In the genomic region with DNA sequence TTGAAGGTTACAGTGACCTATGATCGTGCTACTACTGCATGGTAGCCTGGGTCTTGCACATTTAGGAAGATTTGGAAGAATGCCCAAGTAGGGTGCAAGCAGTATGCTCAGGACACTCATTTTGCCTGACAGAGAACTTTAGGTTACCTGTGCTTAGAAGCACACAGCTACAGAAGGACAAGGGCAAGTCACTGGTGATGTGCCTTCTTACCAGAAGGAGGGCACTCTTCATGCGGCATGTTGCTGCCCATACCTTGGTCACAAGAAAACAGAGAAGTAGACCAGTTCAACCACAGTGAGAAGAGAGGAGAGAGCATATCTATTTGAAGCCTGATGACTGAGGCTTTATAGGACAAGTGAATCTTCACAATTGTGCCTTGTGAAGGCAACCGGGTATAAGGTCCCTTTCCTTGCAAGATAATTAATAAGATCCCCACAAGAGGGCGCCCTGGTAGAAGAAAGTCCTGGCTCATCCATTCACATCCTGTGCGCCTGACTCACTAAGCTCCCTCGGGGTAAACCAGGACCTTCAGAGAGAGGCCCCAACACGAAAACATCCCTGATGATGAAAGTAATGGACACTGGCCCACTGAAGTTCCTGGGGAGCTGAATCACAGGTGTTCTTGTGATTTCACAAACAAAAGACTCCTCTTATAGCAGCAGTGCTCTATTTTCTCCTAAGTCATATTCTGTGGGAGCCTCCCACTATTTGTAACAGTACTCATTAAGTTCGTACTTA, we compare ENCODE assay signal across 8 cellular contexts. TPM values are rescaled to one million over a fixed set of nuclear protein-coding genes. Genes with fewer than 3 reads are reported as not detected.
DNase-seq lines count a peak whose midpoint lies in the region; ATAC-seq and TF ChIP-seq lines count a peak whose summit lies in the region.

No MANE protein-coding gene starts in this region.

- WGBS in liver: 33% methylated on average over 8 of the region's 8 CpGs

- no peak overlapping the region for H3K4me3 ChIP-seq in choroid plexus epithelial cell (ENCODE audit: low read depth, low read length)
- H3K4me3 ChIP-seq in liver (ENCODE audit: low read depth in 1 of 3, low read length in 3 of 3): no peak overlapping the region

- H3K4me1 ChIP-seq in liver (ENCODE audit: control insufficient read depth in 4 of 4, insufficient read depth in 4 of 4, low read length in 3 of 4): peaks cover 0 to 13% (median 7%) of the 10 kb centered on the region in 4 donors

- no peak overlapping the region for H3K9ac ChIP-seq in liver (ENCODE audit: low read depth in 1 of 2, low read length in 2 of 2)

- ATAC-seq in GM18909 (IDR thresholded peaks at IDR 0.05; ENCODE audit: poor library complexity, unreplicated experiment): peak; percentile 95
- peak; percentile 87 for ATAC-seq in HG03139 (IDR thresholded peaks at IDR 0.05; ENCODE audit: unreplicated experiment)

- TF ChIP-seq CTCF in choroid plexus epithelial cell (conservative IDR thresholded peaks at IDR 0.05; ENCODE audit: low read depth, low read length): peak; percentile 69
- peak; percentile 59 for TF ChIP-seq CTCF in liver (IDR thresholded peaks at IDR 0.05; ENCODE audit: low read depth, low read length, missing input control)

- H3K27ac ChIP-seq in liver (ENCODE audit: low read depth in 1 of 2, low read length in 2 of 2): peak overlapping the region in 1 of 2 donors; percentile 1

- peak; percentile 93 for TF ChIP-seq RAD21 in liver (IDR thresholded peaks at IDR 0.05)

- H3K27me3 ChIP-seq in liver (ENCODE audit: control insufficient read depth in 4 of 4, insufficient read depth in 4 of 4, low read length in 3 of 4): no peaks in the 10 kb centered on the region

- H3K9me3 ChIP-seq in liver (ENCODE audit: control insufficient read depth in 4 of 4, low read length in 3 of 4): no peaks in the 10 kb centered on the region

- DNase-seq in Ammon's horn (ENCODE audit: low spot score): peak; percentile 82
- peak; percentile 96 for DNase-seq in NCI-H226
- DNase-seq in activated CD4-positive, alpha-beta T cell treated with anti-CD3 and anti-CD28 coated beads for 24 hours (ENCODE audit: low read depth in 2 of 2): peak; percentile 56 to 73
- peak; percentile 98 for DNase-seq in choroid plexus epithelial cell (ENCODE audit: low read depth)
- DNase-seq in stimulated activated CD4-positive, alpha-beta T cell treated with anti-CD3 and anti-CD28 coated beads, Interleukin-4, amount 100 ng/mL, for 48 hours (ENCODE audit: low read depth in 2 of 2): peak; percentile 64 to 70

- H3K36me3 ChIP-seq in liver (ENCODE audit: control insufficient read depth in 4 of 4, insufficient read depth in 3 of 4, low read depth in 1 of 4, low read length in 3 of 4): no peaks in the 10 kb centered on the region

TF ChIP-seq in liver, 16 proteins besides CTCF, POLR2A, EP300 and RAD21:
- TF ChIP-seq HNF4G (IDR thresholded peaks at IDR 0.05) (no peak), NR2F2 (IDR thresholded peaks at IDR 0.05) (no peak), EGR1 (IDR thresholded peaks at IDR 0.05; ENCODE audit: low read depth in 2 of 2) (no peak), JUND (IDR thresholded peaks at IDR 0.05) (peak in 1 of 2 donors; percentile 11), FOXA2 (IDR thresholded peaks at IDR 0.05) (no peak), YY1 (IDR thresholded peaks at IDR 0.05) (no peak), TAF1 (conservative IDR thresholded peaks at IDR 0.05) (no peak), GABPA (IDR thresholded peaks at IDR 0.05 in 1 of 2, conservative IDR thresholded peaks at IDR 0.05 in 1 of 2) (no peak), HNF4A (conservative IDR thresholded peaks at IDR 0.05) (peak in 1 of 2 donors; percentile 43), RXRA (IDR thresholded peaks at IDR 0.05) (no peak), FOXA1 (IDR thresholded peaks at IDR 0.05) (no peak), SP1 (IDR thresholded peaks at IDR 0.05) (no peak)
- TF ChIP-seq, protein P1, sequence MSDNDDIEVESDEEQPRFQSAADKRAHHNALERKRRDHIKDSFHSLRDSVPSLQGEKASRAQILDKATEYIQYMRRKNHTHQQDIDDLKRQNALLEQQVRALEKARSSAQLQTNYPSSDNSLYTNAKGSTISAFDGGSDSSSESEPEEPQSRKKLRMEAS (IDR thresholded peaks at IDR 0.05): no peak
- TF ChIP-seq, protein P2, sequence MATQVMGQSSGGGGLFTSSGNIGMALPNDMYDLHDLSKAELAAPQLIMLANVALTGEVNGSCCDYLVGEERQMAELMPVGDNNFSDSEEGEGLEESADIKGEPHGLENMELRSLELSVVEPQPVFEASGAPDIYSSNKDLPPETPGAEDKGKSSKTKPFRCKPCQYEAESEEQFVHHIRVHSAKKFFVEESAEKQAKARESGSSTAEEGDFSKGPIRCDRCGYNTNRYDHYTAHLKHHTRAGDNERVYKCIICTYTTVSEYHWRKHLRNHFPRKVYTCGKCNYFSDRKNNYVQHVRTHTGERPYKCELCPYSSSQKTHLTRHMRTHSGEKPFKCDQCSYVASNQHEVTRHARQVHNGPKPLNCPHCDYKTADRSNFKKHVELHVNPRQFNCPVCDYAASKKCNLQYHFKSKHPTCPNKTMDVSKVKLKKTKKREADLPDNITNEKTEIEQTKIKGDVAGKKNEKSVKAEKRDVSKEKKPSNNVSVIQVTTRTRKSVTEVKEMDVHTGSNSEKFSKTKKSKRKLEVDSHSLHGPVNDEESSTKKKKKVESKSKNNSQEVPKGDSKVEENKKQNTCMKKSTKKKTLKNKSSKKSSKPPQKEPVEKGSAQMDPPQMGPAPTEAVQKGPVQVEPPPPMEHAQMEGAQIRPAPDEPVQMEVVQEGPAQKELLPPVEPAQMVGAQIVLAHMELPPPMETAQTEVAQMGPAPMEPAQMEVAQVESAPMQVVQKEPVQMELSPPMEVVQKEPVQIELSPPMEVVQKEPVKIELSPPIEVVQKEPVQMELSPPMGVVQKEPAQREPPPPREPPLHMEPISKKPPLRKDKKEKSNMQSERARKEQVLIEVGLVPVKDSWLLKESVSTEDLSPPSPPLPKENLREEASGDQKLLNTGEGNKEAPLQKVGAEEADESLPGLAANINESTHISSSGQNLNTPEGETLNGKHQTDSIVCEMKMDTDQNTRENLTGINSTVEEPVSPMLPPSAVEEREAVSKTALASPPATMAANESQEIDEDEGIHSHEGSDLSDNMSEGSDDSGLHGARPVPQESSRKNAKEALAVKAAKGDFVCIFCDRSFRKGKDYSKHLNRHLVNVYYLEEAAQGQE (IDR thresholded peaks at IDR 0.05): no peak
- TF ChIP-seq, protein P3, sequence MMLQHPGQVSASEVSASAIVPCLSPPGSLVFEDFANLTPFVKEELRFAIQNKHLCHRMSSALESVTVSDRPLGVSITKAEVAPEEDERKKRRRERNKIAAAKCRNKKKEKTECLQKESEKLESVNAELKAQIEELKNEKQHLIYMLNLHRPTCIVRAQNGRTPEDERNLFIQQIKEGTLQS (IDR thresholded peaks at IDR 0.05): no peak
- TF ChIP-seq, protein P4, sequence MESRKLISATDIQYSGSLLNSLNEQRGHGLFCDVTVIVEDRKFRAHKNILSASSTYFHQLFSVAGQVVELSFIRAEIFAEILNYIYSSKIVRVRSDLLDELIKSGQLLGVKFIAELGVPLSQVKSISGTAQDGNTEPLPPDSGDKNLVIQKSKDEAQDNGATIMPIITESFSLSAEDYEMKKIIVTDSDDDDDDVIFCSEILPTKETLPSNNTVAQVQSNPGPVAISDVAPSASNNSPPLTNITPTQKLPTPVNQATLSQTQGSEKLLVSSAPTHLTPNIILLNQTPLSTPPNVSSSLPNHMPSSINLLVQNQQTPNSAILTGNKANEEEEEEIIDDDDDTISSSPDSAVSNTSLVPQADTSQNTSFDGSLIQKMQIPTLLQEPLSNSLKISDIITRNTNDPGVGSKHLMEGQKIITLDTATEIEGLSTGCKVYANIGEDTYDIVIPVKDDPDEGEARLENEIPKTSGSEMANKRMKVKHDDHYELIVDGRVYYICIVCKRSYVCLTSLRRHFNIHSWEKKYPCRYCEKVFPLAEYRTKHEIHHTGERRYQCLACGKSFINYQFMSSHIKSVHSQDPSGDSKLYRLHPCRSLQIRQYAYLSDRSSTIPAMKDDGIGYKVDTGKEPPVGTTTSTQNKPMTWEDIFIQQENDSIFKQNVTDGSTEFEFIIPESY (IDR thresholded peaks at IDR 0.05): no peak

RNA-seq across cellular contexts. Expression of a gene that starts 38.1 kb away (rescaled TPM):
- 10 to 100 TPM; 53.2 to 61.2 TPM for total RNA-seq in liver
- polyA plus RNA-seq in liver: 10 to 100 TPM; 10.1 to 15.0 TPM
